Comparison of ENCODE assay signal across 19 cellular contexts in genomic region chr13:41267106-41267505, GRCh38. TPM values are rescaled to one million over a fixed set of nuclear protein-coding genes. Genes with fewer than 3 reads are reported as not detected.
A peak's percentile ranks its signal among the peaks of the same experiment; 100 is the strongest.
DNase-seq lines count a peak whose midpoint lies in the region; ATAC-seq and TF ChIP-seq lines count a peak whose summit lies in the region.
"Had no signal": no experiment of that assay in that cellular context is flagged by ENCODE, and none has a peak within 500 bp of the region (broad histone marks: within the 10 kb centered on the region; RNA-seq: fewer than 3 reads in every experiment).

No MANE protein-coding gene starts in this region.

- no peak overlapping the region for H3K27ac ChIP-seq in CD4-positive, alpha-beta T cell (ENCODE audit: low read depth, low read length)
- no peak overlapping the region for H3K27ac ChIP-seq in dorsolateral prefrontal cortex
- H3K27ac ChIP-seq: A549, C4-2B, RWPE1, SJCRH30 had no signal

- H3K9me3 ChIP-seq in CD4-positive, alpha-beta T cell (ENCODE audit: control insufficient read depth, low read length) = peaks cover 11% of the 10 kb centered on the region

- no peak for TF ChIP-seq CTCF in CD4-positive, alpha-beta T cell (IDR thresholded peaks at IDR 0.05)
- TF ChIP-seq CTCF in astrocyte of the cerebellum (IDR thresholded peaks at IDR 0.05; ENCODE audit: low read depth, low read length, missing control alignments) (no peak), lower leg skin (IDR thresholded peaks at IDR 0.05) (no peak), dorsolateral prefrontal cortex (IDR thresholded peaks at IDR 0.05 in 54 of 56, conservative IDR thresholded peaks at IDR 0.05 in 2 of 56; ENCODE audit: low read depth in 1 of 56, partially characterized antibody in 56 of 56) (no peak)

- TF ChIP-seq POLR2A in lower leg skin (IDR thresholded peaks at IDR 0.05) = no peak

- peaks cover 34% of the 10 kb centered on the region for H3K36me3 Mint-ChIP-seq in CD4-positive, alpha-beta T cell (ENCODE audit: low read depth)

- no peaks in the 10 kb centered on the region for H3K27me3 ChIP-seq in CD4-positive, alpha-beta T cell (ENCODE audit: control insufficient read depth, insufficient read depth, low read length)
- H3K27me3 ChIP-seq in dorsolateral prefrontal cortex = no peaks in the 10 kb centered on the region
- H3K27me3 ChIP-seq: SJCRH30 had no signal

- no peaks in the 10 kb centered on the region for H3K27me3 Mint-ChIP-seq in CD4-positive, alpha-beta T cell

- peak overlapping the region; percentile 52 for H3K27ac Mint-ChIP-seq in CD4-positive, alpha-beta T cell

- H3K4me3 ChIP-seq in astrocyte of the cerebellum (ENCODE audit: low read depth, low read length) (no peak overlapping the region), lower leg skin (ENCODE audit: low read depth, poor library complexity, severe bottlenecking) (no peak overlapping the region), dorsolateral prefrontal cortex (no peak overlapping the region)
- H3K4me3 ChIP-seq: A549, HAP-1, SJCRH30 had no signal

- POLR2A ChIA-PET in CD4-positive, alpha-beta T cell (lab: Charles Lee) = interaction anchor here (0.8 kb wide), 1 partner anchor 44 kb away, joined by 3 read pairs; the partner anchor contains the start of gene NAA16

- ATAC-seq in CD4-positive, alpha-beta T cell (ENCODE audit: poor library complexity) = no peak
- ATAC-seq in GM21367 (IDR thresholded peaks at IDR 0.05; ENCODE audit: unreplicated experiment) = no peak
- ATAC-seq: A549 had no signal

- CTCF ChIA-PET in CD4-positive, alpha-beta T cell (lab: Charles Lee) = interaction anchor here (1.1 kb wide), 1 partner anchor 9 kb away, joined by 3 read pairs; no protein-coding TSS in a partner anchor

- in situ Hi-C loops in astrocyte of the cerebellum (cut with HindIII; ENCODE audit: low sequenced_read_pairs) = no loop called here
- in situ Hi-C loops in G401 (cut with HindIII; ENCODE audit: low sequenced_read_pairs) = no loop called here

- H3K4me3 Mint-ChIP-seq in CD4-positive, alpha-beta T cell = peak overlapping the region; percentile 9

- no peak for DNase-seq in CD4-positive, alpha-beta T cell
- DNase-seq in HT1080 (ENCODE audit: low read depth) (peak; percentile 37), astrocyte of the cerebellum (ENCODE audit: low read depth) (peak; percentile 34), iris pigment epithelial cell (ENCODE audit: low read depth) (peak; percentile 48), lower leg skin (ENCODE audit: low spot score in 2 of 2) (no peak), dorsolateral prefrontal cortex (no peak), G401 (ENCODE audit: low spot score) (no peak)
- DNase-seq: DMS53, NCI-H1436, NCI-H2029 treated with DMSO at 0.1 percent for 48 hours, NCI-H2171 treated with DMSO at 0.1 percent for 48 hours, NCI-H510A, NCI-H774, SJCRH30 had no signal

- H3K4me1 Mint-ChIP-seq in CD4-positive, alpha-beta T cell (ENCODE audit: low read depth) = peaks cover 36% of the 10 kb centered on the region

- intact Hi-C loops in CD4-positive, alpha-beta T cell (cut with DNase I, micrococcal nuclease) = loop anchor here in 1 of 2 experiments (10.0 kb wide), 1 partner anchor 492 kb away; the partner anchor contains the start of gene MRPS31
- intact Hi-C loops in lower leg skin (cut with DNase I; ENCODE audit: low total_unique reads) (no loop called here), dorsolateral prefrontal cortex (cut with DNase I) (no loop called here)

- peaks cover 2% of the 10 kb centered on the region for H3K9me3 Mint-ChIP-seq in CD4-positive, alpha-beta T cell

RNA-seq across cellular contexts. Expression of gene MTRF1, which starts 3.7 kb away (rescaled TPM):
- total RNA-seq in CD4-positive, alpha-beta T cell = 10 to 100 TPM; 15.7 to 17.8 TPM
- total RNA-seq in HT1080 (2014; rRNA removed; shearing (Covaris generic)) = 9.2 and 13.7 TPM in 2 replicates
- 8.0 and 10.4 TPM in 2 replicates for polyA plus RNA-seq in HT1080 (2015; cell fraction: cytosol; rRNA removed)
- polyA plus RNA-seq in HT1080 (2015; cell fraction: nucleus; rRNA removed) = 42.7 and 46.5 TPM in 2 replicates
- total RNA-seq in lower leg skin (10 to 100 TPM in 1 of 4 donors, 1 to 10 TPM in 3; 4.2 to 13.5 (median 6.1) TPM), dorsolateral prefrontal cortex (10 to 100 TPM in 113 of 120 experiments, 1 to 10 TPM in 7; 7.2 to 34.6 (median 15.6) TPM)
- 8.2 and 14.4 TPM in 2 replicates for total RNA-seq in G401 (2014; rRNA removed; shearing (Covaris generic))

RNA-seq across cellular contexts. Expression of gene NAA16, which starts 44.0 kb away (rescaled TPM):
- total RNA-seq in CD4-positive, alpha-beta T cell = 10 to 100 TPM; 76.9 to 80.5 TPM
- 4.8 and 8.2 TPM in 2 replicates for total RNA-seq in HT1080 (2014; rRNA removed; shearing (Covaris generic))
- polyA plus RNA-seq in HT1080 (2015; cell fraction: cytosol; rRNA removed) = 6.2 and 7.8 TPM in 2 replicates
- 25.9 and 35.2 TPM in 2 replicates for polyA plus RNA-seq in HT1080 (2015; cell fraction: nucleus; rRNA removed)
- 10 to 100 TPM; 15.9 to 25.8 (median 18.7) TPM for total RNA-seq in lower leg skin
- total RNA-seq in dorsolateral prefrontal cortex = 10 to 100 TPM; 20.9 to 64.0 (median 31.6) TPM
- 8.9 and 13.8 TPM in 2 replicates for total RNA-seq in G401 (2014; rRNA removed; shearing (Covaris generic))

Comparison
In these comparisons a context has a peak if more than half of its experiments do, and no peak if none do; other contexts are left out.
1. DNase-seq: peak in HT1080 (single experiment), astrocyte of the cerebellum (single experiment) and iris pigment epithelial cell (single experiment); none in CD4-positive, alpha-beta T cell (0 of 10), lower leg skin (0 of 2), dorsolateral prefrontal cortex (0 of 10) and G401 (single experiment).